Comparison of ENCODE assay signal across 25 cellular contexts in genomic region chr5:95142145-95142544, GRCh38.
"Had no signal": no experiment of that assay in that cellular context is flagged by ENCODE, and none has a peak within 500 bp of the region (broad histone marks: within the 10 kb centered on the region; RNA-seq: fewer than 3 reads in every experiment).

No MANE protein-coding gene starts in this region.

- DNase-seq: natural killer cell; occipital lobe; pancreas; right cardiac atrium; right lobe of liver; sigmoid colon; small intestine; stimulated activated CD4-positive, alpha-beta T cell treated with anti-CD3 and anti-CD28 coated beads, Interleukin-15, amount 100 ng/mL, for 24 hours; stimulated activated CD4-positive, alpha-beta T cell treated with anti-CD3 and anti-CD28 coated beads, Interleukin-2, amount 100 ng/mL, for 24 hours; stimulated activated CD4-positive, alpha-beta T cell treated with anti-CD3 and anti-CD28 coated beads, Interleukin-2, amount 100 ng/mL, for 48 hours; stimulated activated CD4-positive, alpha-beta T cell treated with anti-CD3 and anti-CD28 coated beads, Interleukin-4, amount 100 ng/mL, for 24 hours; stimulated activated naive B cell treated with anti-CD40 and anti-IgM and Interleukin-4, amounts not matched to agents 10 μg/mL and 1 μg/mL and 100 μg/mL, for 72 hours; stimulated activated naive CD4-positive, alpha-beta T cell treated with Interleukin-2 at 50 U/mL for 16 hours; stomach; thyroid gland; trophoblast cell; upper lobe of left lung had no signal

- H3K4me1 Mint-ChIP-seq: natural killer cell; nephron; stimulated activated effector memory CD8-positive, alpha-beta T cell treated with anti-CD3 and anti-CD28 coated beads, Interleukin-12 subunit alpha, Interleukin-12 subunit beta, amount 100 ng/mL, for 72 hours; stimulated activated naive B cell treated with anti-CD40 and anti-IgM and Interleukin-4, amounts not matched to agents 10 μg/mL and 1 μg/mL and 100 μg/mL, for 72 hours had no signal

- H3K9me3 Mint-ChIP-seq: stimulated activated effector memory CD8-positive, alpha-beta T cell treated with anti-CD3 and anti-CD28 coated beads, Interleukin-12 subunit alpha, Interleukin-12 subunit beta, amount 100 ng/mL, for 72 hours; stimulated activated naive CD8-positive, alpha-beta T cell treated with anti-CD3 and anti-CD28 coated beads, Interleukin-15, Interleukin-2, amounts not matched to agents 100 ng/mL and 50 ng/mL, for 24 hours had no signal

- H3K4me1 ChIP-seq: neural progenitor cell, pancreas, prostate gland, right lobe of liver, sigmoid colon, stomach, thyroid gland, tibial nerve, upper lobe of left lung, vagina had no signal

- H3K9me3 ChIP-seq: pancreas, prostate gland, right lobe of liver, sigmoid colon, thyroid gland, upper lobe of left lung, vagina had no signal

- H3K27me3 Mint-ChIP-seq: stimulated activated naive B cell treated with anti-CD40 and anti-IgM and Interleukin-4, amounts not matched to agents 10 μg/mL and 1 μg/mL and 100 μg/mL, for 72 hours; stimulated activated naive CD8-positive, alpha-beta T cell treated with anti-CD3 and anti-CD28 coated beads, Interleukin-15, Interleukin-2, amounts not matched to agents 100 ng/mL and 50 ng/mL, for 24 hours had no signal

- ATAC-seq: natural killer cell; pancreas; stimulated activated effector memory CD8-positive, alpha-beta T cell treated with anti-CD3 and anti-CD28 coated beads, Interleukin-12 subunit alpha, Interleukin-12 subunit beta, amount 100 ng/mL, for 72 hours; stimulated activated naive B cell treated with anti-CD40 and anti-IgM and Interleukin-4, amounts not matched to agents 10 μg/mL and 1 μg/mL and 100 μg/mL, for 72 hours had no signal

- H3K27me3 ChIP-seq: neural progenitor cell, pancreas, right lobe of liver, sigmoid colon, stomach, thyroid gland, tibial nerve, upper lobe of left lung, vagina had no signal

- H3K36me3 ChIP-seq: neural progenitor cell, pancreas, prostate gland, right lobe of liver, sigmoid colon, stomach, thoracic aorta, thyroid gland, tibial nerve, upper lobe of left lung, vagina had no signal

- H3K4me3 ChIP-seq: neural progenitor cell, pancreas, prostate gland, right lobe of liver, sigmoid colon, stomach, thoracic aorta, thyroid gland, tibial nerve, upper lobe of left lung, vagina had no signal

- H3K27ac Mint-ChIP-seq: natural killer cell; nephron; neural progenitor cell; stimulated activated effector memory CD8-positive, alpha-beta T cell treated with anti-CD3 and anti-CD28 coated beads, Interleukin-12 subunit alpha, Interleukin-12 subunit beta, amount 100 ng/mL, for 72 hours; stimulated activated naive B cell treated with anti-CD40 and anti-IgM and Interleukin-4, amounts not matched to agents 10 μg/mL and 1 μg/mL and 100 μg/mL, for 72 hours; stimulated activated naive CD8-positive, alpha-beta T cell treated with anti-CD3 and anti-CD28 coated beads, Interleukin-15, Interleukin-2, amounts not matched to agents 100 ng/mL and 50 ng/mL, for 24 hours had no signal

- H3K27ac ChIP-seq: neural progenitor cell, pancreas, prostate gland, right lobe of liver, thoracic aorta, vagina had no signal

- H3K36me3 Mint-ChIP-seq: natural killer cell; neural progenitor cell; stimulated activated effector memory CD8-positive, alpha-beta T cell treated with anti-CD3 and anti-CD28 coated beads, Interleukin-12 subunit alpha, Interleukin-12 subunit beta, amount 100 ng/mL, for 72 hours; stimulated activated naive B cell treated with anti-CD40 and anti-IgM and Interleukin-4, amounts not matched to agents 10 μg/mL and 1 μg/mL and 100 μg/mL, for 72 hours had no signal

- H3K4me3 Mint-ChIP-seq: natural killer cell; nephron; neural progenitor cell; stimulated activated effector memory CD8-positive, alpha-beta T cell treated with anti-CD3 and anti-CD28 coated beads, Interleukin-12 subunit alpha, Interleukin-12 subunit beta, amount 100 ng/mL, for 72 hours; stimulated activated naive B cell treated with anti-CD40 and anti-IgM and Interleukin-4, amounts not matched to agents 10 μg/mL and 1 μg/mL and 100 μg/mL, for 72 hours; stimulated activated naive CD8-positive, alpha-beta T cell treated with anti-CD3 and anti-CD28 coated beads, Interleukin-15, Interleukin-2, amounts not matched to agents 100 ng/mL and 50 ng/mL, for 24 hours had no signal
